16 cellular contexts compared by ENCODE assay signal in genomic region chr5:131258733-131259132, GRCh38. TPM values are rescaled to one million over a fixed set of nuclear protein-coding genes. Genes with fewer than 3 reads are reported as not detected.
DNase-seq lines count a peak whose midpoint lies in the region; ATAC-seq and TF ChIP-seq lines count a peak whose summit lies in the region.
"Had no signal": no experiment of that assay in that cellular context is flagged by ENCODE, and none has a peak within 500 bp of the region (broad histone marks: within the 10 kb centered on the region; RNA-seq: fewer than 3 reads in every experiment).

No MANE protein-coding gene starts in this region.

- no peak for TF ChIP-seq CTCF in transverse colon (IDR thresholded peaks at IDR 0.05)

- no peaks in the 10 kb centered on the region for H3K27me3 Mint-ChIP-seq in activated T-cell treated with anti-CD3 and anti-CD28 coated beads, Interleukin-2, amount 50 U/mL, for 4 hours (ENCODE audit: low read depth)

- ATAC-seq in activated T-cell treated with anti-CD3 and anti-CD28 coated beads, Interleukin-2, amount 50 U/mL, for 4 hours, result no peak
- no peak for ATAC-seq in HG03565 (IDR thresholded peaks at IDR 0.05; ENCODE audit: unreplicated experiment)

- H3K4me1 ChIP-seq in effector memory CD4-positive, alpha-beta T cell (ENCODE audit: control insufficient read depth, insufficient read depth, low read length, poor library complexity, severe bottlenecking), result peaks cover 33% of the 10 kb centered on the region
- H3K4me1 ChIP-seq in transverse colon, result peaks cover 5 to 21% (median 7%) of the 10 kb centered on the region in 4 donors

- H3K36me3 ChIP-seq in effector memory CD4-positive, alpha-beta T cell (ENCODE audit: control insufficient read depth, insufficient read depth, low read length), result peaks cover 8% of the 10 kb centered on the region
- no peaks in the 10 kb centered on the region for H3K36me3 ChIP-seq in transverse colon
- H3K36me3 ChIP-seq: esophagus muscularis mucosa had no signal

- H3K4me3 ChIP-seq in effector memory CD4-positive, alpha-beta T cell (ENCODE audit: insufficient read depth, low read depth, low read length, poor library complexity, severe bottlenecking), result no peak overlapping the region
- H3K4me3 ChIP-seq in transverse colon, result no peak overlapping the region
- H3K4me3 ChIP-seq: esophagus muscularis mucosa, GM23248, lung had no signal

- no peaks in the 10 kb centered on the region for H3K9me3 Mint-ChIP-seq in activated T-cell treated with anti-CD3 and anti-CD28 coated beads, Interleukin-2, amount 50 U/mL, for 4 hours

- TF ChIP-seq EP300 in transverse colon (IDR thresholded peaks at IDR 0.05; ENCODE audit: low read depth), result no peak

- intact Hi-C loops in transverse colon (cut with DNase I; ENCODE audit: low total_unique reads), result no loop called here

- in situ Hi-C loops in transverse colon (cut with MboI; ENCODE audit: low pct_ligation_motif_present in 1 of 4, low pct_unique_long_range_greater_than_20kb in 1 of 4, low sequenced_read_pairs in 3 of 4), result no loop called here

- no peak for DNase-seq in activated T-cell treated with anti-CD3 and anti-CD28 coated beads, Interleukin-2, amount 50 U/mL, for 4 hours
- DNase-seq in activated T-cell treated with anti-CD3 and anti-CD28 coated beads for 4 hours (no peak), SW480 (ENCODE audit: low spot score) (peak; percentile 80), transverse colon (no peak), T-helper 9 cell (no peak), AG08395 (ENCODE audit: low spot score) (no peak)
- no peak for DNase-seq in effector memory CD4-positive, alpha-beta T cell
- DNase-seq: ACHN, caudate nucleus, DMS153, GM23248, NCI-H1048, NCI-H2227 treated with DMSO at 0.1 percent for 48 hours had no signal

- peaks cover 69% of the 10 kb centered on the region for H3K4me1 Mint-ChIP-seq in activated T-cell treated with anti-CD3 and anti-CD28 coated beads, Interleukin-2, amount 50 U/mL, for 4 hours (ENCODE audit: low read depth)

- 73 to 76% methylated on average over 2 of the region's 2 CpGs for WGBS in transverse colon (ENCODE audit: low coverage in 1 of 2), 2 donors

- H3K27ac ChIP-seq in effector memory CD4-positive, alpha-beta T cell (ENCODE audit: insufficient read depth, low read length, poor library complexity, severe bottlenecking), result peak overlapping the region; percentile 92
- H3K27ac ChIP-seq in transverse colon, result peak overlapping the region; percentile 54 to 77 (median 70)
- H3K27ac ChIP-seq: esophagus muscularis mucosa, GM23248 had no signal

- TF ChIP-seq POLR2A in transverse colon (IDR thresholded peaks at IDR 0.05), result no peak

- no peaks in the 10 kb centered on the region for H3K9me3 ChIP-seq in effector memory CD4-positive, alpha-beta T cell (ENCODE audit: control insufficient read depth, low read length)
- H3K9me3 ChIP-seq in transverse colon, result no peaks in the 10 kb centered on the region
- H3K9me3 ChIP-seq: esophagus muscularis mucosa had no signal

- H3K4me3 Mint-ChIP-seq in activated T-cell treated with anti-CD3 and anti-CD28 coated beads, Interleukin-2, amount 50 U/mL, for 4 hours, result peak overlapping the region; percentile 53

- H3K36me3 Mint-ChIP-seq in activated T-cell treated with anti-CD3 and anti-CD28 coated beads, Interleukin-2, amount 50 U/mL, for 4 hours (ENCODE audit: insufficient read depth), result peaks cover 12% of the 10 kb centered on the region

- H3K27me3 ChIP-seq in effector memory CD4-positive, alpha-beta T cell (replicated peaks; ENCODE audit: control insufficient read depth, insufficient read depth, low read length, poor library complexity, severe bottlenecking), result no peaks in the 10 kb centered on the region
- H3K27me3 ChIP-seq in transverse colon, result no peaks in the 10 kb centered on the region
- H3K27me3 ChIP-seq: esophagus muscularis mucosa had no signal

RNA-seq across cellular contexts. Expression of gene CDC42SE2, which starts 5.1 kb away (rescaled TPM):
- 100 to 1,000 TPM in 1 of 3 donors, 10 to 100 TPM in 2; 89.3 to 103 (median 97.5) TPM for total RNA-seq in activated T-cell treated with anti-CD3 and anti-CD28 coated beads, Interleukin-2, amount 50 U/mL, for 4 hours
- total RNA-seq in transverse colon, result 100 to 1,000 TPM in 2 of 4 donors, 10 to 100 TPM in 2; 71.8 to 118 (median 91.8) TPM
